ENCODE assay signal across 26 cellular contexts in the genomic region with DNA sequence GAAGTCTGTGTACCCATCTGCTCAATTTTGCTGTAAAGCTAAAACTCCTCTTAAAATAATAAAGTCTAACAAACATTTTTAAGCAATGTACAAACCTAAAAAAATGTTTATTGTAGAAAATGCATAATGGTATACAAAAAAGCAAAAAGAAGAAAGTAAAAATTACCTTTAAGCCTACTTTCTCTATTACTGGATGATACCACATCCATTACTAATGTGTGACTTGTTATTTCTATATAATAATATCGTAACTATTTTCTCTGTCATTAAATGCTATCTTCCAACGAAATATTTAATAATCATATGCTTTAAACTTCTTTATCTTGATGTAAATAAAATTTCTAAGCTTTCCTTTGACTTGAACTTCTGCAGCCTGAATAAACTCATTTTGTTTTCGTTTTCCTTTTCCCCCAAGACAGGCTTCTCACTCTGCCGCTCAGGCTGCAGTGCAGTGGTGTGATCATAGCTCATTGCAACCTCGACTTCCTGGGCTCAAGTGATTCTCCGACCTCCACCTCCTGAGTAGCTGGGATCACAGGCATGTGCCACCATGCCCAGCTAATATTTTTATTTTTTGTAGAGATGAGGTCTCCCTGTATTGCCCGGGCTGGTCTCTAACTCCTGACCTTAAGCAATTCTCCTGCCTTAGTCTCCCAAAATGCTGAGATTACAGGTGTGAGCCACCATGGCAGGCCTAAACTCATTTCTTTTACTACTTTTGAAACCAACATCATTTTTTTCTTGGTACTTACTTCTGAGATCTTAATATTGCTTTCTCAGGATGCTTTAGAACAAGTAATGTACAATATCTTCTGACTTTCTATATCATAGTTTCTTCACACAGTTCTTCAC. TPM values are rescaled to one million over a fixed set of nuclear protein-coding genes. Genes with fewer than 3 reads are reported as not detected.
DNase-seq lines count a peak whose midpoint lies in the region; ATAC-seq and TF ChIP-seq lines count a peak whose summit lies in the region.
"Had no signal": no experiment of that assay in that cellular context is flagged by ENCODE, and none has a peak within 500 bp of the region (broad histone marks: within the 10 kb centered on the region; RNA-seq: fewer than 3 reads in every experiment).

No MANE protein-coding gene starts in this region.

- intact Hi-C loops in posterior vena cava (cut with DNase I), result loop anchor here in 1 of 2 donors (10.0 kb wide), 1 partner anchor 538 kb away; no protein-coding TSS in a partner anchor
- intact Hi-C loops in CD14-positive monocyte (cut with micrococcal nuclease), result no loop called here

- H3K27ac ChIP-seq in CD8-positive, alpha-beta memory T cell (ENCODE audit: low read depth, low read length), result no peak overlapping the region
- no peak overlapping the region for H3K27ac ChIP-seq in MM.1S (ENCODE audit: low read length)
- H3K27ac ChIP-seq: BLaER1, coronary artery, neutrophil, skin epidermis, thoracic aorta had no signal

- H3K27me3 ChIP-seq in CD8-positive, alpha-beta memory T cell (ENCODE audit: insufficient read depth, low read length, poor library complexity, severe bottlenecking), result no peaks in the 10 kb centered on the region
- no peaks in the 10 kb centered on the region for H3K27me3 ChIP-seq in MM.1S (replicated peaks; ENCODE audit: insufficient read depth, low read length)
- H3K27me3 ChIP-seq: BLaER1, neutrophil had no signal

- ATAC-seq in GM18511 (IDR thresholded peaks at IDR 0.05; ENCODE audit: unreplicated experiment), result peak; percentile 91
- ATAC-seq in GM21786 (IDR thresholded peaks at IDR 0.05; ENCODE audit: unreplicated experiment), result peak; percentile 76
- no peak for ATAC-seq in GM21381 (IDR thresholded peaks at IDR 0.05; ENCODE audit: unreplicated experiment)
- ATAC-seq: HCT116; stimulated activated naive B cell treated with anti-CD40 and anti-IgM and Interleukin-4, amounts not matched to agents 10 μg/mL and 1 μg/mL and 100 μg/mL, for 72 hours had no signal

- H3K4me1 Mint-ChIP-seq in CD8-positive, alpha-beta memory T cell, result peaks cover 19 to 47% (median 38%) of the 10 kb centered on the region in 3 donors
- H3K4me1 Mint-ChIP-seq in CD14-positive monocyte, result peaks cover 2% of the 10 kb centered on the region

- H3K4me3 Mint-ChIP-seq in CD8-positive, alpha-beta memory T cell, result peak overlapping the region in 6 of 7 donors; percentile 44 to 64 (median 52)
- H3K4me3 Mint-ChIP-seq in CD14-positive monocyte, result no peak overlapping the region
- H3K4me3 Mint-ChIP-seq: stimulated activated naive B cell treated with anti-CD40 and anti-IgM and Interleukin-4, amounts not matched to agents 10 μg/mL and 1 μg/mL and 100 μg/mL, for 72 hours; T-helper 1 cell treated with Interleukin-12 subunit alpha and Interleukin-12 subunit beta and Interleukin-4 antibody, amounts not matched to agents 30 μg/mL and 1 μg/mL, for 36 hours had no signal

- peaks cover 8 to 31% (median 21%) of the 10 kb centered on the region in 5 donors for H3K9me3 Mint-ChIP-seq in CD8-positive, alpha-beta memory T cell
- peaks cover 24 to 38% (median 27%) of the 10 kb centered on the region in 7 donors for H3K9me3 Mint-ChIP-seq in CD14-positive monocyte

- H3F3A ChIP-seq in MM.1S (ENCODE audit: insufficient read depth, low read length), result no peaks in the 10 kb centered on the region

- no peaks in the 10 kb centered on the region for H3K36me3 ChIP-seq in CD8-positive, alpha-beta memory T cell (ENCODE audit: insufficient read depth, low read length)
- no peaks in the 10 kb centered on the region for H3K36me3 ChIP-seq in MM.1S (replicated peaks; ENCODE audit: insufficient read depth, low read length)
- H3K36me3 ChIP-seq: neutrophil, thoracic aorta had no signal

- no peaks in the 10 kb centered on the region for H3K79me2 ChIP-seq in MM.1S (ENCODE audit: low read length)

- DNase-seq in CD8-positive, alpha-beta memory T cell, result no peak
- no peak for DNase-seq in MM.1S
- no peak for DNase-seq in posterior vena cava (ENCODE audit: low spot score)
- no peak for DNase-seq in CD14-positive monocyte (ENCODE audit: low spot score)
- no peak for DNase-seq in NCI-H82 (lab: John Stamatoyannopoulos, UW)
- DNase-seq: ACHN; activated CD4-positive, alpha-beta T cell treated with anti-CD3 and anti-CD28 coated beads for 4 hours; activated CD8-positive, alpha-beta memory T cell treated with anti-CD3 and anti-CD28 coated beads, Interleukin-2, amount 50 U/mL, for 48 hours; activated gamma-delta T cell; Calu3; EL; kidney glomerular epithelial cell; NCI-H1105 treated with DMSO at 0.1 percent for 48 hours; NCI-H2107; stimulated activated CD4-positive, alpha-beta T cell treated with anti-CD3 and anti-CD28 coated beads, Interleukin-2, amount 100 ng/mL, for 24 hours; stimulated activated naive B cell treated with anti-CD40 and anti-IgM and Interleukin-4, amounts not matched to agents 10 μg/mL and 1 μg/mL and 100 μg/mL, for 72 hours had no signal

- H3K4me2 ChIP-seq in MM.1S (ENCODE audit: low read depth, low read length), result peak overlapping the region; percentile 21; the same call in 1 of the 2 replicates
- H3K4me2 ChIP-seq: BLaER1 had no signal

- H3K9ac ChIP-seq in MM.1S (ENCODE audit: low read length), result no peak overlapping the region
- H3K9ac ChIP-seq: BLaER1 had no signal

- TF ChIP-seq CTCF in MM.1S (IDR thresholded peaks at IDR 0.05; ENCODE audit: low read length) (no peak), CD14-positive monocyte (IDR thresholded peaks at IDR 0.05) (no peak)

- no peaks in the 10 kb centered on the region for H3K9me2 ChIP-seq in MM.1S (replicated peaks; ENCODE audit: insufficient read depth, low read length)

- peaks cover 5% of the 10 kb centered on the region for H3K4me1 ChIP-seq in CD8-positive, alpha-beta memory T cell (ENCODE audit: insufficient read depth, low read length)
- H3K4me1 ChIP-seq in MM.1S (ENCODE audit: low read length), result no peaks in the 10 kb centered on the region
- H3K4me1 ChIP-seq: BLaER1 had no signal

- H2AFZ ChIP-seq in MM.1S (ENCODE audit: low read length), result no peak overlapping the region

- POLR2A ChIA-PET in CD8-positive, alpha-beta memory T cell (lab: Charles Lee), result interaction anchor here (0.6 to 1.0 kb wide), 3 partner anchors 58 to 212 kb away, joined by 3 read pairs; no protein-coding TSS in a partner anchor

- no peaks in the 10 kb centered on the region for H4K20me1 ChIP-seq in MM.1S (ENCODE audit: insufficient read depth, low read length)
- H4K20me1 ChIP-seq: BLaER1 had no signal

- peaks cover 0 to 2% of the 10 kb centered on the region in 2 donors for H3K27me3 Mint-ChIP-seq in CD8-positive, alpha-beta memory T cell
- no peaks in the 10 kb centered on the region for H3K27me3 Mint-ChIP-seq in CD14-positive monocyte (ENCODE audit: low read depth in 3 of 3)
- H3K27me3 Mint-ChIP-seq: stimulated activated naive B cell treated with anti-CD40 and anti-IgM and Interleukin-4, amounts not matched to agents 10 μg/mL and 1 μg/mL and 100 μg/mL, for 72 hours had no signal

- no peaks in the 10 kb centered on the region for H3K9me3 ChIP-seq in CD8-positive, alpha-beta memory T cell (ENCODE audit: low read length)
- H3K9me3 ChIP-seq in MM.1S (replicated peaks; ENCODE audit: insufficient read depth, low read length), result no peaks in the 10 kb centered on the region
- H3K9me3 ChIP-seq: neutrophil, thoracic aorta had no signal

- H3K27ac Mint-ChIP-seq in CD8-positive, alpha-beta memory T cell, result peak overlapping the region in 5 of 8 donors; percentile 3 to 71 (median 25)
- no peak overlapping the region for H3K27ac Mint-ChIP-seq in CD14-positive monocyte
- H3K27ac Mint-ChIP-seq: stimulated activated naive B cell treated with anti-CD40 and anti-IgM and Interleukin-4, amounts not matched to agents 10 μg/mL and 1 μg/mL and 100 μg/mL, for 72 hours; T-helper 1 cell treated with Interleukin-12 subunit alpha and Interleukin-12 subunit beta and Interleukin-4 antibody, amounts not matched to agents 30 μg/mL and 1 μg/mL, for 36 hours had no signal

- CTCF ChIA-PET in CD8-positive, alpha-beta memory T cell (lab: Charles Lee), result interaction anchor here (0.9 to 2.3 kb wide), 4 partner anchors 9 to 190 kb away, joined by 4 to 11 read pairs (median 6); a partner anchor contains a TSS

- H3K36me3 Mint-ChIP-seq in CD8-positive, alpha-beta memory T cell, result peaks cover 0 to 36% (median 5%) of the 10 kb centered on the region in 3 donors
- H3K36me3 Mint-ChIP-seq in CD14-positive monocyte, result no peaks in the 10 kb centered on the region

- no peak overlapping the region for H3K4me3 ChIP-seq in CD8-positive, alpha-beta memory T cell (ENCODE audit: low read length)
- H3K4me3 ChIP-seq in MM.1S (ENCODE audit: low read length), result no peak overlapping the region
- H3K4me3 ChIP-seq: BLaER1, coronary artery, skin epidermis, thoracic aorta had no signal

RNA-seq across cellular contexts. Expression of a gene that starts 18.1 kb away (rescaled TPM):
- total RNA-seq in CD8-positive, alpha-beta memory T cell, result not detected
- not detected for polyA plus RNA-seq in CD8-positive, alpha-beta memory T cell
- 1 to 10 TPM; 1.4 to 2.5 TPM for total RNA-seq in posterior vena cava
- not detected for polyA plus RNA-seq in CD14-positive monocyte

Comparison
In these comparisons a context has a peak if more than half of its experiments do, and no peak if none do; other contexts are left out.
1. H3K27ac Mint-ChIP-seq: peak in CD8-positive, alpha-beta memory T cell (5 of 8); none in CD14-positive monocyte (0 of 7).
2. H3K4me3 Mint-ChIP-seq: peak in CD8-positive, alpha-beta memory T cell (6 of 7); none in CD14-positive monocyte (0 of 2).